In genomic region chr18:50902797-50903196, GRCh38 we compare ENCODE assay signal across 1 cellular context.
A peak's percentile ranks its signal among the peaks of the same experiment; 100 is the strongest.
TF ChIP-seq lines count a peak whose summit lies in the region.

No MANE protein-coding gene starts in this region.

TF ChIP-seq in HepG2, 621 proteins besides CTCF, POLR2A, EP300 and RAD21 (continued from another document and continues in another):
- TF ChIP-seq ZNF263 (CRISPR knock-in tag; IDR thresholded peaks at IDR 0.05) (no peak), ZEB1 (IDR thresholded peaks at IDR 0.05; ENCODE audit: insufficient replicate concordance, low read depth) (peak; percentile 42), ELF3 (CRISPR knock-in tag; IDR thresholded peaks at IDR 0.05) (peak; percentile 93), MLLT10 (CRISPR knock-in tag; IDR thresholded peaks at IDR 0.05) (no peak), AHDC1 (CRISPR knock-in tag; IDR thresholded peaks at IDR 0.05; ENCODE audit: borderline replicate concordance) (peak; percentile 69; the same call in 1 of the 2 replicates), PHB2 (IDR thresholded peaks at IDR 0.05; ENCODE audit: partially characterized antibody) (no peak), STAT5B (CRISPR knock-in tag; IDR thresholded peaks at IDR 0.05) (no peak), RFXANK (CRISPR knock-in tag; IDR thresholded peaks at IDR 0.05) (no peak), ZFYVE20 (CRISPR knock-in tag; IDR thresholded peaks at IDR 0.05; ENCODE audit: borderline replicate concordance, low read depth) (no peak), ZNF446 (CRISPR knock-in tag; IDR thresholded peaks at IDR 0.05) (no peak), ZNF768 (CRISPR knock-in tag; IDR thresholded peaks at IDR 0.05) (no peak), MBNL3 (CRISPR knock-in tag; conservative IDR thresholded peaks at IDR 0.05) (no peak), ZNF75D (CRISPR knock-in tag; IDR thresholded peaks at IDR 0.05; ENCODE audit: borderline replicate concordance) (no peak), ZNF274 (CRISPR knock-in tag; IDR thresholded peaks at IDR 0.05) (no peak), ZNF646 (CRISPR knock-in tag; IDR thresholded peaks at IDR 0.05) (no peak), HOXA3 (CRISPR knock-in tag; IDR thresholded peaks at IDR 0.05) (no peak), NFAT5 (CRISPR knock-in tag; IDR thresholded peaks at IDR 0.05) (no peak)
- TF ChIP-seq, protein P1, sequence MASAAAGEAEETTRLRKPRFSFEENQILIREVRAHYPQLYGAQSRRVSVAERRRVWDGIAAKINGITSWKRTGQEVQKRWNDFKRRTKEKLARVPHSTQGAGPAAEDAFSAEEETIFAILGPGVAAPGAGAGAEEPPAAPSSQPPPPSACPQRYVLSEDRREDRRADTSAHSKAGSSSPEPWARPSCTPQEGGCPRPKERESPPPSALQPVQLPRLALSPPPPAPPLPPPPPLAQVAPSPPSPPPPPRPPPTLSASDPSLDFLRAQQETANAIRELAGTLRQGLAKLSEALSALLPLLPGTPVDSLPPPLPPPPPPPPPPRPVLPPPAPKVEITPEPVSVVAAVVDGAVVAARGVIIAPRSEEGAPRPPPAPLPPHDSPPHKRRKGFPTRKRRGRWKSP (CRISPR knock-in tag; IDR thresholded peaks at IDR 0.05) = no peak
- TF ChIP-seq, protein P2, sequence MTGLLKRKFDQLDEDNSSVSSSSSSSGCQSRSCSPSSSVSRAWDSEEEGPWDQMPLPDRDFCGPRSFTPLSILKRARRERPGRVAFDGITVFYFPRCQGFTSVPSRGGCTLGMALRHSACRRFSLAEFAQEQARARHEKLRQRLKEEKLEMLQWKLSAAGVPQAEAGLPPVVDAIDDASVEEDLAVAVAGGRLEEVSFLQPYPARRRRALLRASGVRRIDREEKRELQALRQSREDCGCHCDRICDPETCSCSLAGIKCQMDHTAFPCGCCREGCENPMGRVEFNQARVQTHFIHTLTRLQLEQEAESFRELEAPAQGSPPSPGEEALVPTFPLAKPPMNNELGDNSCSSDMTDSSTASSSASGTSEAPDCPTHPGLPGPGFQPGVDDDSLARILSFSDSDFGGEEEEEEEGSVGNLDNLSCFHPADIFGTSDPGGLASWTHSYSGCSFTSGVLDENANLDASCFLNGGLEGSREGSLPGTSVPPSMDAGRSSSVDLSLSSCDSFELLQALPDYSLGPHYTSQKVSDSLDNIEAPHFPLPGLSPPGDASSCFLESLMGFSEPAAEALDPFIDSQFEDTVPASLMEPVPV (CRISPR knock-in tag; IDR thresholded peaks at IDR 0.05) = no peak
- TF ChIP-seq, protein P3, sequence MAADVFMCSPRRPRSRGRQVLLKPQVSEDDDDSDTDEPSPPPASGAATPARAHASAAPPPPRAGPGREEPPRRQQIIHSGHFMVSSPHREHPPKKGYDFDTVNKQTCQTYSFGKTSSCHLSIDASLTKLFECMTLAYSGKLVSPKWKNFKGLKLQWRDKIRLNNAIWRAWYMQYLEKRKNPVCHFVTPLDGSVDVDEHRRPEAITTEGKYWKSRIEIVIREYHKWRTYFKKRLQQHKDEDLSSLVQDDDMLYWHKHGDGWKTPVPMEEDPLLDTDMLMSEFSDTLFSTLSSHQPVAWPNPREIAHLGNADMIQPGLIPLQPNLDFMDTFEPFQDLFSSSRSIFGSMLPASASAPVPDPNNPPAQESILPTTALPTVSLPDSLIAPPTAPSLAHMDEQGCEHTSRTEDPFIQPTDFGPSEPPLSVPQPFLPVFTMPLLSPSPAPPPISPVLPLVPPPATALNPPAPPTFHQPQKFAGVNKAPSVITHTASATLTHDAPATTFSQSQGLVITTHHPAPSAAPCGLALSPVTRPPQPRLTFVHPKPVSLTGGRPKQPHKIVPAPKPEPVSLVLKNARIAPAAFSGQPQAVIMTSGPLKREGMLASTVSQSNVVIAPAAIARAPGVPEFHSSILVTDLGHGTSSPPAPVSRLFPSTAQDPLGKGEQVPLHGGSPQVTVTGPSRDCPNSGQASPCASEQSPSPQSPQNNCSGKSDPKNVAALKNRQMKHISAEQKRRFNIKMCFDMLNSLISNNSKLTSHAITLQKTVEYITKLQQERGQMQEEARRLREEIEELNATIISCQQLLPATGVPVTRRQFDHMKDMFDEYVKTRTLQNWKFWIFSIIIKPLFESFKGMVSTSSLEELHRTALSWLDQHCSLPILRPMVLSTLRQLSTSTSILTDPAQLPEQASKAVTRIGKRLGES (CRISPR knock-in tag; IDR thresholded peaks at IDR 0.05; ENCODE audit: borderline replicate concordance) = no peak
- TF ChIP-seq, protein P4, sequence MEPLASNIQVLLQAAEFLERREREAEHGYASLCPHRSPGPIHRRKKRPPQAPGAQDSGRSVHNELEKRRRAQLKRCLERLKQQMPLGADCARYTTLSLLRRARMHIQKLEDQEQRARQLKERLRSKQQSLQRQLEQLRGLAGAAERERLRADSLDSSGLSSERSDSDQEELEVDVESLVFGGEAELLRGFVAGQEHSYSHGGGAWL (CRISPR knock-in tag; IDR thresholded peaks at IDR 0.05) = no peak
- TF ChIP-seq, protein P5, sequence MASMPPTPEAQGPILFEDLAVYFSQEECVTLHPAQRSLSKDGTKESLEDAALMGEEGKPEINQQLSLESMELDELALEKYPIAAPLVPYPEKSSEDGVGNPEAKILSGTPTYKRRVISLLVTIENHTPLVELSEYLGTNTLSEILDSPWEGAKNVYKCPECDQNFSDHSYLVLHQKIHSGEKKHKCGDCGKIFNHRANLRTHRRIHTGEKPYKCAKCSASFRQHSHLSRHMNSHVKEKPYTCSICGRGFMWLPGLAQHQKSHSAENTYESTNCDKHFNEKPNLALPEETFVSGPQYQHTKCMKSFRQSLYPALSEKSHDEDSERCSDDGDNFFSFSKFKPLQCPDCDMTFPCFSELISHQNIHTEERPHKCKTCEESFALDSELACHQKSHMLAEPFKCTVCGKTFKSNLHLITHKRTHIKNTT (CRISPR knock-in tag; IDR thresholded peaks at IDR 0.05) = no peak
